In the genomic region with DNA sequence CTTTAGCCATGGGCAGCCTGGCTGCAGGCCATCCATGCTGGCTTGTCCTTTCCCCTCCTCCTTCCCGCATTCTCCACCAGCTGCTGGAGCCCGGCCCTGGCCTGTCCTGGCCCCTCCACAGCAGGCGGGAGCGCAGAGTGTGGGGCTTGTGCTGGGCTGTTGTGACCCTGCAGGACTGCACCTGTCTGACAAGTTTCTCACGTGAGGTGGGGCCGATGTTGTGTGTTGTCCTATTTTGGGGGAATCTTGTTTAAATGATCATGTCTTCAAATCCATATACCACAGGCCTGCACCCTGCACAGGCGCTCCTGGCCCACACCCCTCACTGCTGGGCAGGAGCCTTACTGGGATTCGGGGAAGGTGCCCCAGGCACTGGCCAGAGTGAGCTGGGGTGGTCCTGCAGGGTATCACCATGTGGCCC, we compare ENCODE assay signal across 17 cellular contexts. TPM values are rescaled to one million over a fixed set of nuclear protein-coding genes. Genes with fewer than 3 reads are reported as not detected.
A peak's percentile ranks its signal among the peaks of the same experiment; 100 is the strongest.
DNase-seq lines count a peak whose midpoint lies in the region; ATAC-seq and TF ChIP-seq lines count a peak whose summit lies in the region.
"Had no signal": no experiment of that assay in that cellular context is flagged by ENCODE, and none has a peak within 500 bp of the region (broad histone marks: within the 10 kb centered on the region; RNA-seq: fewer than 3 reads in every experiment).

No MANE protein-coding gene starts in this region.

- peaks cover 70% of the 10 kb centered on the region for H3K79me2 ChIP-seq in Karpas-422 (ENCODE audit: low read length)

- peaks cover 13% of the 10 kb centered on the region; the same call in 1 of the 2 replicates for H4K20me1 ChIP-seq in Karpas-422 (ENCODE audit: insufficient read depth, low read depth, low read length)

- no peak for ATAC-seq in activated T-cell treated with anti-CD3 and anti-CD28 coated beads, Interleukin-2, amount 50 U/mL, for 72 hours (replicated peaks in 1 of 2)
- ATAC-seq in activated CD8-positive, alpha-beta T cell treated with anti-CD3 and anti-CD28 coated beads for 36 hours = no peak
- ATAC-seq: activated T-cell treated with anti-CD3 and anti-CD28 coated beads, Interleukin-2, amount 50 U/mL, for 4 hours; left lung had no signal

- H3K27me3 Mint-ChIP-seq in activated T-cell treated with anti-CD3 and anti-CD28 coated beads, Interleukin-2, amount 50 U/mL, for 24 hours = no peaks in the 10 kb centered on the region
- H3K27me3 Mint-ChIP-seq in activated T-cell treated with anti-CD3 and anti-CD28 coated beads, Interleukin-2, amount 50 U/mL, for 72 hours (ENCODE audit: low read depth) = no peaks in the 10 kb centered on the region
- H3K27me3 Mint-ChIP-seq in activated CD8-positive, alpha-beta T cell treated with anti-CD3 and anti-CD28 coated beads for 36 hours = no peaks in the 10 kb centered on the region
- peaks cover 10% of the 10 kb centered on the region in 3 donors for H3K27me3 Mint-ChIP-seq in immature natural killer cell (ENCODE audit: low read depth in 3 of 3)

- 80 to 92% (median 84%) methylated on average over 6 to 8 of the region's 8 CpGs for WGBS in stomach, 5 donors

- no peaks in the 10 kb centered on the region for H3K9me2 ChIP-seq in Karpas-422 (replicated peaks; ENCODE audit: insufficient read depth, low read length)

- no peak for DNase-seq in activated T-cell treated with anti-CD3 and anti-CD28 coated beads, Interleukin-2, amount 50 U/mL, for 24 hours
- DNase-seq in activated T-cell treated with anti-CD3 and anti-CD28 coated beads, Interleukin-2, amount 50 U/mL, for 72 hours = no peak
- DNase-seq in activated CD8-positive, alpha-beta T cell treated with anti-CD3 and anti-CD28 coated beads for 36 hours = no peak
- DNase-seq in immature natural killer cell (no peak), stomach (peak; percentile 16), HPDE6-E6E7 (ENCODE audit: extremely low spot score) (no peak), KG1 (lab: John Stamatoyannopoulos, UW) (no peak), Karpas-422 (no peak)
- DNase-seq: activated T-cell treated with anti-CD3 and anti-CD28 coated beads, Interleukin-2, amount 50 U/mL, for 4 hours; cerebellar nuclear complex; foreskin melanocyte; GDM1; NCI-H146; NCI-H446; stimulated activated naive CD4-positive, alpha-beta T cell treated with Interleukin-2 at 50 U/mL for 16 hours had no signal

- H2AFZ ChIP-seq in Karpas-422 (ENCODE audit: low read length) = no peak overlapping the region

- CTCF ChIA-PET in activated CD8-positive, alpha-beta T cell treated with anti-CD3 and anti-CD28 coated beads for 36 hours (lab: Charles Lee) = interaction anchor here (5.5 kb wide), 1 partner anchor 11 kb away, joined by 58 read pairs; no protein-coding TSS in a partner anchor

- peaks cover 68% of the 10 kb centered on the region for H3K36me3 Mint-ChIP-seq in activated T-cell treated with anti-CD3 and anti-CD28 coated beads, Interleukin-2, amount 50 U/mL, for 24 hours (ENCODE audit: low read depth)
- H3K36me3 Mint-ChIP-seq in activated T-cell treated with anti-CD3 and anti-CD28 coated beads, Interleukin-2, amount 50 U/mL, for 72 hours (ENCODE audit: insufficient read depth in 2 of 2) = no peaks in the 10 kb centered on the region
- H3K36me3 Mint-ChIP-seq in activated CD8-positive, alpha-beta T cell treated with anti-CD3 and anti-CD28 coated beads for 36 hours (ENCODE audit: low read depth) = peaks cover 34% of the 10 kb centered on the region
- H3K36me3 Mint-ChIP-seq in immature natural killer cell = peaks cover 0 to 10% (median 0%) of the 10 kb centered on the region in 3 donors

- no peak overlapping the region for H3K9ac ChIP-seq in Karpas-422 (ENCODE audit: low read length)

- no peak overlapping the region for H3K4me3 ChIP-seq in stomach
- H3K4me3 ChIP-seq in Karpas-422 (ENCODE audit: low read length) = no peak overlapping the region
- H3K4me3 ChIP-seq: left lung, smooth muscle cell had no signal

- H3K27me3 ChIP-seq in stomach (no peaks in the 10 kb centered on the region), Karpas-422 (ENCODE audit: low read length) (no peaks in the 10 kb centered on the region)
- H3K27me3 ChIP-seq: left lung had no signal

- H3K4me1 ChIP-seq in stomach (peaks cover 11 to 36% (median 24%) of the 10 kb centered on the region in 4 donors), Karpas-422 (ENCODE audit: low read length) (peaks cover 21% of the 10 kb centered on the region)

- no peak for TF ChIP-seq POLR2A in stomach (IDR thresholded peaks at IDR 0.05)

- intact Hi-C loops in activated CD8-positive, alpha-beta T cell treated with anti-CD3 and anti-CD28 coated beads for 36 hours (cut with micrococcal nuclease) = no loop called here
- intact Hi-C loops in stomach (cut with DNase I; ENCODE audit: low total_unique reads) = no loop called here

- POLR2A ChIA-PET in activated CD8-positive, alpha-beta T cell treated with anti-CD3 and anti-CD28 coated beads for 36 hours (lab: Charles Lee) = interaction anchor here (1.0 to 1.6 kb wide), 5 partner anchors 8 to 30 kb away, joined by 3 to 4 read pairs (median 4); partner anchors contain the start of gene TBC1D22A

- no peak for TF ChIP-seq EP300 in stomach (IDR thresholded peaks at IDR 0.05)

- H3K27ac Mint-ChIP-seq in activated T-cell treated with anti-CD3 and anti-CD28 coated beads, Interleukin-2, amount 50 U/mL, for 24 hours = peak overlapping the region; percentile 74
- no peak overlapping the region for H3K27ac Mint-ChIP-seq in activated T-cell treated with anti-CD3 and anti-CD28 coated beads, Interleukin-2, amount 50 U/mL, for 72 hours
- H3K27ac Mint-ChIP-seq in activated CD8-positive, alpha-beta T cell treated with anti-CD3 and anti-CD28 coated beads for 36 hours = peak overlapping the region; percentile 96
- peak overlapping the region; percentile 100 for H3K27ac Mint-ChIP-seq in immature natural killer cell

- H3K4me1 Mint-ChIP-seq in activated T-cell treated with anti-CD3 and anti-CD28 coated beads, Interleukin-2, amount 50 U/mL, for 24 hours (ENCODE audit: low read depth) = peaks cover 53% of the 10 kb centered on the region
- peaks cover 44% of the 10 kb centered on the region for H3K4me1 Mint-ChIP-seq in activated T-cell treated with anti-CD3 and anti-CD28 coated beads, Interleukin-2, amount 50 U/mL, for 72 hours (ENCODE audit: low read depth)
- H3K4me1 Mint-ChIP-seq in activated CD8-positive, alpha-beta T cell treated with anti-CD3 and anti-CD28 coated beads for 36 hours (ENCODE audit: low read depth) = peaks cover 46% of the 10 kb centered on the region
- H3K4me1 Mint-ChIP-seq in immature natural killer cell = peaks cover 48 to 55% of the 10 kb centered on the region in 2 donors

- H3K9me3 Mint-ChIP-seq in activated T-cell treated with anti-CD3 and anti-CD28 coated beads, Interleukin-2, amount 50 U/mL, for 24 hours = no peaks in the 10 kb centered on the region
- H3K9me3 Mint-ChIP-seq in activated T-cell treated with anti-CD3 and anti-CD28 coated beads, Interleukin-2, amount 50 U/mL, for 72 hours = no peaks in the 10 kb centered on the region
- no peaks in the 10 kb centered on the region for H3K9me3 Mint-ChIP-seq in activated CD8-positive, alpha-beta T cell treated with anti-CD3 and anti-CD28 coated beads for 36 hours
- no peaks in the 10 kb centered on the region for H3K9me3 Mint-ChIP-seq in immature natural killer cell
- H3K9me3 Mint-ChIP-seq: activated T-cell treated with anti-CD3 and anti-CD28 coated beads, Interleukin-2, amount 50 U/mL, for 4 hours had no signal

- H3K9me3 ChIP-seq in stomach (no peaks in the 10 kb centered on the region), Karpas-422 (ENCODE audit: low read length) (no peaks in the 10 kb centered on the region)
- H3K9me3 ChIP-seq: left lung had no signal

- peak overlapping the region in 2 of 5 donors; percentile 73 to 79 for H3K27ac ChIP-seq in stomach
- H3K27ac ChIP-seq in Karpas-422 (ENCODE audit: low read length) = no peak overlapping the region

- TF ChIP-seq CTCF in activated CD8-positive, alpha-beta T cell treated with anti-CD3 and anti-CD28 coated beads for 36 hours (IDR thresholded peaks at IDR 0.05) = no peak
- TF ChIP-seq CTCF in stomach (IDR thresholded peaks at IDR 0.05) = no peak

- H3K4me2 ChIP-seq in Karpas-422 (ENCODE audit: low read depth, low read length, poor library complexity, severe bottlenecking) = no peak overlapping the region
- H3K4me2 ChIP-seq: smooth muscle cell had no signal

- H3K36me3 ChIP-seq in stomach = peaks cover 33 to 59% (median 54%) of the 10 kb centered on the region in 4 donors
- peaks cover 3% of the 10 kb centered on the region; the same call in 1 of the 2 replicates for H3K36me3 ChIP-seq in Karpas-422 (ENCODE audit: insufficient read depth, low read length)

- no peak overlapping the region for H3K4me3 Mint-ChIP-seq in activated T-cell treated with anti-CD3 and anti-CD28 coated beads, Interleukin-2, amount 50 U/mL, for 24 hours
- no peak overlapping the region for H3K4me3 Mint-ChIP-seq in activated T-cell treated with anti-CD3 and anti-CD28 coated beads, Interleukin-2, amount 50 U/mL, for 72 hours
- H3K4me3 Mint-ChIP-seq in activated CD8-positive, alpha-beta T cell treated with anti-CD3 and anti-CD28 coated beads for 36 hours = no peak overlapping the region
- H3K4me3 Mint-ChIP-seq in immature natural killer cell = no peak overlapping the region

RNA-seq across cellular contexts. Expression of gene TBC1D22A, which starts 30.4 kb away (rescaled TPM):
- 10 to 100 TPM; 29.5 to 34.8 TPM for total RNA-seq in activated T-cell treated with anti-CD3 and anti-CD28 coated beads, Interleukin-2, amount 50 U/mL, for 72 hours
- total RNA-seq in activated CD8-positive, alpha-beta T cell treated with anti-CD3 and anti-CD28 coated beads for 36 hours = 10 to 100 TPM; 41.0 to 42.8 TPM
- polyA plus RNA-seq in immature natural killer cell (10 to 100 TPM; 20.6 to 28.0 (median 24.0) TPM), stomach (10 to 100 TPM; 13.3 to 22.1 (median 15.5) TPM)
- 10 to 100 TPM; 13.8 to 53.1 (median 47.4) TPM for total RNA-seq in stomach
- total RNA-seq in Karpas-422 (2014; rRNA removed; shearing (Covaris generic); ENCODE audit: low replicate concordance) = 27.7 and 39.2 TPM in 2 replicates

RNA-seq across cellular contexts. Expression of gene CERK, which starts 54.8 kb away (rescaled TPM):
- total RNA-seq in activated T-cell treated with anti-CD3 and anti-CD28 coated beads, Interleukin-2, amount 50 U/mL, for 72 hours = 10 to 100 TPM; 38.6 to 53.1 TPM
- 10 to 100 TPM; 38.4 to 41.8 TPM for total RNA-seq in activated CD8-positive, alpha-beta T cell treated with anti-CD3 and anti-CD28 coated beads for 36 hours
- 10 to 100 TPM; 31.1 to 59.4 (median 38.9) TPM for polyA plus RNA-seq in immature natural killer cell
- total RNA-seq in stomach = 10 to 100 TPM; 29.1 to 59.4 (median 42.4) TPM
- 10 to 100 TPM; 12.5 to 29.2 (median 26.0) TPM for polyA plus RNA-seq in stomach
- 53.8 and 79.0 TPM in 2 replicates for total RNA-seq in Karpas-422 (2014; rRNA removed; shearing (Covaris generic); ENCODE audit: low replicate concordance)
